In genomic region chr1:23980725-23981063, GRCh38 we compare ENCODE assay signal across 1 cellular context.
TF ChIP-seq lines count a peak whose summit lies in the region.

No MANE protein-coding gene starts in this region.

TF ChIP-seq in endothelial cell of umbilical vein, 7 proteins besides CTCF, POLR2A, EP300 and RAD21:
- TF ChIP-seq JUN (IDR thresholded peaks at IDR 0.05; ENCODE audit: borderline replicate concordance, insufficient read depth, insufficient read length, low read depth) (no peak), GATA2 (IDR thresholded peaks at IDR 0.05; ENCODE audit: insufficient read depth, insufficient read length, low read depth, low read length) (no peak), POLR2AphosphoS5 (IDR thresholded peaks at IDR 0.05; ENCODE audit: insufficient read depth, low read depth, low read length) (no peak), FOS (IDR thresholded peaks at IDR 0.05; ENCODE audit: borderline replicate concordance, insufficient read depth, low read length) (no peak), MYC (IDR thresholded peaks at IDR 0.05; ENCODE audit: low read depth, low read length) (no peak), EZH2 (IDR thresholded peaks at IDR 0.05; ENCODE audit: borderline replicate concordance, low read depth, low read length, severe bottlenecking) (no peak), MAX (IDR thresholded peaks at IDR 0.05; ENCODE audit: insufficient read depth, insufficient read length) (no peak)
